Comparison of ENCODE assay signal across 25 cellular contexts in genomic region chr7:52475192-52475591, GRCh38.
"Had no signal": no experiment of that assay in that cellular context is flagged by ENCODE, and none has a peak within 500 bp of the region (broad histone marks: within the 10 kb centered on the region; RNA-seq: fewer than 3 reads in every experiment).

No MANE protein-coding gene starts in this region.

- H3K79me2 ChIP-seq: parathyroid adenoma had no signal

- ATAC-seq: left cardiac atrium; left lung; lower lobe of right lung; naive thymus-derived CD8-positive, alpha-beta T cell; psoas muscle; right lobe of liver; stimulated activated naive B cell treated with anti-CD40 and anti-IgM and Interleukin-4, amounts not matched to agents 10 μg/mL and 1 μg/mL and 100 μg/mL, for 72 hours; stimulated activated naive CD8-positive, alpha-beta T cell treated with anti-CD3 and anti-CD28 coated beads, Interleukin-15, Interleukin-2, amounts not matched to agents 100 U/mL and 50 U/mL, for 24 hours had no signal

- H3K4me3 ChIP-seq: left lung, lower lobe of right lung, psoas muscle, right lobe of liver, stomach, testis, thyroid gland, transverse colon, upper lobe of left lung, vagina had no signal

- H3K9me3 ChIP-seq: lower lobe of right lung, neutrophil, psoas muscle, right lobe of liver, stomach, testis, thyroid gland, transverse colon, upper lobe of left lung, vagina had no signal

- H3K27me3 ChIP-seq: left lung, neutrophil, right lobe of liver, stomach, testis, thyroid gland, transverse colon, upper lobe of left lung, vagina had no signal

- H3K27ac ChIP-seq: left lung, lower lobe of right lung, neutrophil, parathyroid adenoma, psoas muscle, right lobe of liver, stomach, testis, thyroid gland, transverse colon, upper lobe of left lung, vagina had no signal

- H2AFZ ChIP-seq: parathyroid adenoma had no signal

- H3K36me3 ChIP-seq: left lung, lower lobe of right lung, neutrophil, right lobe of liver, stomach, thyroid gland, transverse colon, upper lobe of left lung, vagina had no signal

- H3K4me1 ChIP-seq: left lung, lower lobe of right lung, parathyroid adenoma, psoas muscle, right lobe of liver, stomach, testis, thyroid gland, transverse colon, upper lobe of left lung, vagina had no signal

- DNase-seq: hippocampal formation; kidney glomerular epithelial cell; left cardiac atrium; left lung; lower lobe of right lung; mammary epithelial cell; mesenchymal stem cell; naive thymus-derived CD8-positive, alpha-beta T cell; occipital lobe; psoas muscle; right lobe of liver; stimulated activated CD4-positive, alpha-beta T cell treated with anti-CD3 and anti-CD28 coated beads, Interleukin-12 subunit alpha, Interleukin-12 subunit beta, amount 100 ng/mL, for 4 hours; stimulated activated CD4-positive, alpha-beta T cell treated with anti-CD3 and anti-CD28 coated beads, Interleukin-15, amount 100 ng/mL, for 24 hours; stimulated activated CD4-positive, alpha-beta T cell treated with anti-CD3 and anti-CD28 coated beads, Interleukin-2, amount 100 ng/mL, for 24 hours; stimulated activated CD4-positive, alpha-beta T cell treated with anti-CD3 and anti-CD28 coated beads, Interleukin-4, amount 100 ng/mL, for 1 hour; stimulated activated naive B cell treated with anti-CD40 and anti-IgM and Interleukin-4, amounts not matched to agents 10 μg/mL and 1 μg/mL and 100 μg/mL, for 72 hours; stimulated activated naive CD8-positive, alpha-beta T cell treated with anti-CD3 and anti-CD28 coated beads, Interleukin-15, Interleukin-2, amounts not matched to agents 100 U/mL and 50 U/mL, for 24 hours; stomach; testis; thyroid gland; transverse colon; upper lobe of left lung had no signal

- H3K9ac ChIP-seq: parathyroid adenoma had no signal
